Comparison of ENCODE assay signal across 26 cellular contexts in the genomic region with DNA sequence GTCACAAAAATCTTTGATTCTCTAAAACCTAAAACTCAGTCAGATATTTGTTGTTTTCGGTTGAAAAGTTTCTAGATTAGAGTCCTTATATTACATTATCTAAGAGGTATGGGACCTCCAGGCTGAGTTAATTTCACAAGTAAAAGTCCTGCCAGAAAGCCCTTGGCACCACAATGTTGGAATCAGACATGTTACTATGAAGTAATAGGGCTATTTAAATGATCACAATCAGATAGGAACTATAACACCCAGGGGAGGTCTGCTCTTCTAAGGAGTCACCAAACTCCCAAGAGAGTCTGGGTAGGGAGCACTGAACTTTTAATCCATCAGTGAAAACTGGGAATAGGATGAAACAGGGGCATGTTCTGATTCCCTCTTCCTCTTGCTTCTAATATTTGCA.
"Had no signal": no experiment of that assay in that cellular context is flagged by ENCODE, and none has a peak within 500 bp of the region (broad histone marks: within the 10 kb centered on the region; RNA-seq: fewer than 3 reads in every experiment).

No MANE protein-coding gene starts in this region.

- H3K27ac ChIP-seq: RWPE1, SJCRH30, VCaP had no signal

- ATAC-seq: K562, Panc1 had no signal

- H3K4me3 ChIP-seq: K562, SJCRH30 had no signal

- H3K27ac Mint-ChIP-seq: activated CD4-positive, alpha-beta memory T cell treated with anti-CD3 and anti-CD28 coated beads, Interleukin-2, amount 10 ng/mL, durations not matched to agents 7 days and 5 days; activated CD4-positive, alpha-beta T cell treated with anti-CD3 and anti-CD28 coated beads, Interleukin-2, amount 10 ng/mL, durations not matched to agents 7 days and 5 days; activated naive CD4-positive, alpha-beta T cell treated with anti-CD3 and anti-CD28 coated beads for 36 hours; activated naive CD8-positive, alpha-beta T cell had no signal

- H3K36me3 ChIP-seq: SJCRH30 had no signal

- H3K27me3 ChIP-seq: SJCRH30 had no signal

- H3K27me3 Mint-ChIP-seq: activated CD4-positive, alpha-beta memory T cell treated with anti-CD3 and anti-CD28 coated beads, Interleukin-2, amount 10 ng/mL, durations not matched to agents 7 days and 5 days; activated naive CD8-positive, alpha-beta T cell had no signal

- DNase-seq: activated CD4-positive, alpha-beta memory T cell treated with anti-CD3 and anti-CD28 coated beads, Interleukin-2, amount 10 ng/mL, durations not matched to agents 7 days and 5 days; activated CD4-positive, alpha-beta T cell treated with anti-CD3 and anti-CD28 coated beads, Interleukin-2, amount 10 ng/mL, durations not matched to agents 7 days and 5 days; activated CD4-positive, CD25-positive, alpha-beta regulatory T cell; activated CD8-positive, alpha-beta memory T cell treated with anti-CD3 and anti-CD28 coated beads, Interleukin-2, amount 50 U/mL, for 48 hours; activated effector memory CD4-positive, alpha-beta T cell treated with anti-CD3 and anti-CD28 coated beads, Interleukin-2, amount 50 U/mL, for 16 hours; activated naive CD4-positive, alpha-beta T cell treated with anti-CD3 and anti-CD28 coated beads for 36 hours; activated T-cell treated with anti-CD3 and anti-CD28 coated beads, Interleukin-2, amount 50 U/mL, for 1 hour; Karpas-422; MM.1S; NCI-H1105; NCI-H1436; NCI-H1694 treated with DMSO at 0.1 percent for 48 hours; NCI-H2029 treated with DMSO at 0.1 percent for 48 hours; NCI-H510A treated with DMSO at 0.1 percent for 48 hours; NCI-H69; NK-92 treated with Interleukin-12 subunit alpha and Interleukin-12 subunit beta, amount 100 ng/mL, for 24 hours; OCI-M1; Right ventricle myocardium superior; SJCRH30; SK-N-SH; T-helper 1 cell had no signal

- H3K4me1 ChIP-seq: SJCRH30 had no signal

- H3K9me3 ChIP-seq: SJCRH30, SK-N-SH had no signal

- H3K4me3 Mint-ChIP-seq: activated CD4-positive, alpha-beta memory T cell treated with anti-CD3 and anti-CD28 coated beads, Interleukin-2, amount 10 ng/mL, durations not matched to agents 7 days and 5 days; activated CD4-positive, alpha-beta T cell treated with anti-CD3 and anti-CD28 coated beads, Interleukin-2, amount 10 ng/mL, durations not matched to agents 7 days and 5 days; activated naive CD4-positive, alpha-beta T cell treated with anti-CD3 and anti-CD28 coated beads for 36 hours; activated naive CD8-positive, alpha-beta T cell had no signal
